In genomic region chr12:49801141-49802063, GRCh38 we compare ENCODE assay signal across 20 cellular contexts. TPM values are rescaled to one million over a fixed set of nuclear protein-coding genes. Genes with fewer than 3 reads are reported as not detected.
A peak's percentile ranks its signal among the peaks of the same experiment; 100 is the strongest.
DNase-seq lines count a peak whose midpoint lies in the region; ATAC-seq, FAIRE-seq and TF ChIP-seq lines count a peak whose summit lies in the region.
"Had no signal": no experiment of that assay in that cellular context is flagged by ENCODE, and none has a peak within 500 bp of the region (broad histone marks: within the 10 kb centered on the region; RNA-seq: fewer than 3 reads in every experiment).

No MANE protein-coding gene starts in this region.

- H3K27ac Mint-ChIP-seq in central memory CD8-positive, alpha-beta T cell (ENCODE audit: low read depth) = peak overlapping the region; percentile 55
- no peak overlapping the region for H3K27ac Mint-ChIP-seq in H9
- H3K27ac Mint-ChIP-seq: HFFc6 had no signal

- ATAC-seq in central memory CD8-positive, alpha-beta T cell (replicated peaks; ENCODE audit: extremely low read depth, poor library complexity, severe bottlenecking) = no peak
- peak; percentile 69 for ATAC-seq in left ventricle myocardium superior
- ATAC-seq: GM12878 had no signal

- no peak overlapping the region for H4K8ac ChIP-seq in H9 (replicated peaks; ENCODE audit: insufficient read length, low read depth, low read length)

- in situ Hi-C loops in HAP-1 (cut with MboI; ENCODE audit: low sequenced_read_pairs) = no loop called here

- H3K79me2 ChIP-seq in osteoblast (ENCODE audit: insufficient read depth, low read length) (peaks cover 12% of the 10 kb centered on the region), H9 (ENCODE audit: insufficient read depth, low read length) (no peaks in the 10 kb centered on the region)

- H3K27ac ChIP-seq in BLaER1 (no peak overlapping the region), osteoblast (ENCODE audit: low read depth, low read length) (no peak overlapping the region), H9 (ENCODE audit: insufficient read length, low read depth, low read length) (no peak overlapping the region)
- H3K27ac ChIP-seq: Peyer's patch had no signal

- no peaks in the 10 kb centered on the region for H3K9me3 ChIP-seq in BLaER1
- H3K9me3 ChIP-seq in osteoblast (ENCODE audit: low read depth, low read length) = no peaks in the 10 kb centered on the region
- no peaks in the 10 kb centered on the region for H3K9me3 ChIP-seq in HAP-1
- no peaks in the 10 kb centered on the region for H3K9me3 ChIP-seq in H9 (ENCODE audit: control insufficient read depth, low read depth, low read length)
- H3K9me3 ChIP-seq: Caco-2, Peyer's patch had no signal

- FAIRE-seq in GM19239 (lab: Jason Lieb, UNC) = no peak
- FAIRE-seq: GM12878, GM18507 had no signal

- H2AFZ ChIP-seq in osteoblast (ENCODE audit: low read length) (no peak overlapping the region), H9 (ENCODE audit: low read length) (no peak overlapping the region)

- no peak for DNase-seq in central memory CD8-positive, alpha-beta T cell (ENCODE audit: low spot score in 2 of 2)
- DNase-seq in left ventricle myocardium superior = no peak
- DNase-seq in osteoblast (ENCODE audit: insufficient read length, low spot score, missing footprints) = peak; percentile 66
- DNase-seq in HAP-1 (ENCODE audit: low spot score in 2 of 2) = no peak
- DNase-seq in GM19239 (ENCODE audit: insufficient read length, low spot score) = no peak
- no peak for DNase-seq in H9
- DNase-seq in effector CD8-positive, alpha-beta T cell (lab: John Stamatoyannopoulos, UW) = no peak
- DNase-seq: C1 segment of cervical spinal cord, Caco-2, DMS53, HFFc6, Kasumi-1, NCI-H1417, NCI-H2029, NCI-H510A treated with DMSO at 0.1 percent for 48 hours, Peyer's patch, SIG-M5 had no signal

- H3K4ac ChIP-seq in H9 (ENCODE audit: low read depth, low read length) = no peak overlapping the region

- no peak overlapping the region for H4K91ac ChIP-seq in H9 (ENCODE audit: insufficient read length, low read depth, low read length)

- peaks cover 7% of the 10 kb centered on the region; the same call in 1 of the 2 replicates for H4K20me1 ChIP-seq in BLaER1
- H4K20me1 ChIP-seq in osteoblast (ENCODE audit: insufficient read depth, low read length) = peaks cover 41% of the 10 kb centered on the region
- no peaks in the 10 kb centered on the region for H4K20me1 ChIP-seq in H9 (ENCODE audit: control insufficient read depth, insufficient read depth, insufficient read length)

- H2BK120ac ChIP-seq in H9 (ENCODE audit: low read depth, low read length, poor library complexity, severe bottlenecking) = no peak overlapping the region

- no peaks in the 10 kb centered on the region for H3K4me1 Mint-ChIP-seq in central memory CD8-positive, alpha-beta T cell
- H3K4me1 Mint-ChIP-seq in H9 = 0 out of 4 replicates have a peak, but pooled peaks cover 0 to under 1% of the 10 kb centered on the region in 2 experiments

- no peak for TF ChIP-seq CTCF in osteoblast (IDR thresholded peaks at IDR 0.05; ENCODE audit: extremely low read depth, low read depth, low read length)
- no peak for TF ChIP-seq CTCF in H9 (conservative IDR thresholded peaks at IDR 0.05)

- H3K27me3 ChIP-seq in BLaER1 (no peaks in the 10 kb centered on the region), osteoblast (ENCODE audit: insufficient read depth, low read length) (no peaks in the 10 kb centered on the region), HAP-1 (ENCODE audit: low read depth) (no peaks in the 10 kb centered on the region), H9 (ENCODE audit: insufficient read depth, low read length) (no peaks in the 10 kb centered on the region)
- H3K27me3 ChIP-seq: Peyer's patch had no signal

- H3K14ac ChIP-seq in H9 (ENCODE audit: insufficient read depth, low read length) = no peak overlapping the region

- no peak overlapping the region for H3T11ph ChIP-seq in H9 (ENCODE audit: low read length)

- H3K4me3 Mint-ChIP-seq in central memory CD8-positive, alpha-beta T cell = no peak overlapping the region
- no peak overlapping the region for H3K4me3 Mint-ChIP-seq in H9
- H3K4me3 Mint-ChIP-seq: HFFc6 had no signal

- H3K4me1 ChIP-seq in BLaER1 (peaks cover 31% of the 10 kb centered on the region), osteoblast (ENCODE audit: insufficient read depth, low read length) (no peaks in the 10 kb centered on the region), HAP-1 (no peaks in the 10 kb centered on the region), H9 (ENCODE audit: insufficient read depth, low read length) (no peaks in the 10 kb centered on the region)
- H3K4me1 ChIP-seq: Caco-2, Peyer's patch had no signal

- peaks cover 6% of the 10 kb centered on the region for H3K36me3 Mint-ChIP-seq in central memory CD8-positive, alpha-beta T cell (ENCODE audit: insufficient read depth)
- peaks cover 16 to 58% (median 27%) of the 10 kb centered on the region in 3 experiments for H3K36me3 Mint-ChIP-seq in H9 (ENCODE audit: insufficient read depth in 1 of 3, low read depth in 3 of 3)

- H2AK5ac ChIP-seq in H9 (ENCODE audit: insufficient read length, low read length) = no peak overlapping the region

- H3K4me2 ChIP-seq in BLaER1 (no peak overlapping the region), osteoblast (ENCODE audit: insufficient read depth, low read length) (no peak overlapping the region), H9 (ENCODE audit: insufficient read depth, insufficient read length, low read length) (no peak overlapping the region)

- H3K9me3 Mint-ChIP-seq in central memory CD8-positive, alpha-beta T cell = no peaks in the 10 kb centered on the region
- H3K9me3 Mint-ChIP-seq in H9 = no peaks in the 10 kb centered on the region
- H3K9me3 Mint-ChIP-seq: HFFc6 had no signal

- no peak overlapping the region for H2BK20ac ChIP-seq in H9 (ENCODE audit: low read depth, low read length, poor library complexity, severe bottlenecking)

- intact Hi-C loops in left ventricle myocardium superior (cut with micrococcal nuclease) = no loop called here

- no peak overlapping the region for H3K18ac ChIP-seq in H9 (ENCODE audit: insufficient read length, low read depth, low read length)

- no CpG with 5 or more reads among the region's 17 CpGs for WGBS in H9 (ENCODE audit: extremely low coverage, insufficient read length, low lambda C conversion rate)

- H2BK5ac ChIP-seq in H9 (ENCODE audit: insufficient read length, low read length) = no peak overlapping the region

- H3K36me3 ChIP-seq in BLaER1 (peaks cover 97% of the 10 kb centered on the region), osteoblast (ENCODE audit: insufficient read depth, low read length) (peaks cover 80% of the 10 kb centered on the region), HAP-1 (replicated peaks) (peaks cover 2% of the 10 kb centered on the region)

- no peaks in the 10 kb centered on the region for H3K79me1 ChIP-seq in H9 (ENCODE audit: insufficient read depth, low read depth, low read length, poor library complexity, severe bottlenecking)

- H2BK12ac ChIP-seq in H9 (ENCODE audit: insufficient read length, low read depth, low read length) = no peak overlapping the region

- H3K56ac ChIP-seq in H9 (ENCODE audit: insufficient read length, low read depth, low read length) = no peak overlapping the region

- peak overlapping the region; percentile 19; the same call in 1 of the 2 replicates for H3K9ac ChIP-seq in BLaER1
- H3K9ac ChIP-seq in H9 (ENCODE audit: extremely low read depth, insufficient read length, low read length) = no peak overlapping the region

- no peaks in the 10 kb centered on the region for H3K23me2 ChIP-seq in H9 (ENCODE audit: insufficient read length, low read depth, low read length, poor library complexity, severe bottlenecking)

- H3K23ac ChIP-seq in H9 (ENCODE audit: insufficient read length, low read depth, low read length) = no peak overlapping the region

- no peak overlapping the region for H4K5ac ChIP-seq in H9 (ENCODE audit: insufficient read length, low read depth, low read length)

- H2BK15ac ChIP-seq in H9 (ENCODE audit: low read depth, low read length) = no peak overlapping the region

- H3K4me3 ChIP-seq in BLaER1 (no peak overlapping the region), osteoblast (ENCODE audit: insufficient read depth, low read length) (no peak overlapping the region), HAP-1 (no peak overlapping the region)
- H3K4me3 ChIP-seq: GM12878, Peyer's patch had no signal

- H3K27me3 Mint-ChIP-seq in central memory CD8-positive, alpha-beta T cell = no peaks in the 10 kb centered on the region
- H3K27me3 Mint-ChIP-seq in H9 (ENCODE audit: low read depth) = no peaks in the 10 kb centered on the region

RNA-seq across cellular contexts. Expression of gene NCKAP5L, which starts 26.8 kb away (rescaled TPM):
- 32.3 TPM for total RNA-seq in left ventricle myocardium superior
- 34.8 and 40.5 TPM in 2 replicates for total RNA-seq in osteoblast
- total RNA-seq in H9 (2021) = 27.7 and 28.9 TPM in 2 replicates

RNA-seq across cellular contexts. Expression of gene BCDIN3D, which starts 41.5 kb away (rescaled TPM):
- total RNA-seq in left ventricle myocardium superior = 2.7 TPM
- 4.7 and 5.4 TPM in 2 replicates for total RNA-seq in osteoblast
- total RNA-seq in H9 (2021) = 3.3 and 3.5 TPM in 2 replicates
